2 cellular contexts compared by ENCODE assay signal in genomic region chr6:167184301-167184700, GRCh38. TPM values are rescaled to one million over a fixed set of nuclear protein-coding genes. Genes with fewer than 3 reads are reported as not detected.
"Had no signal": no experiment of that assay in that cellular context is flagged by ENCODE, and none has a peak within 500 bp of the region (broad histone marks: within the 10 kb centered on the region; RNA-seq: fewer than 3 reads in every experiment).

No MANE protein-coding gene starts in this region.

RNA-seq across cellular contexts. Expression of gene GPR31, which starts 26.5 kb away (rescaled TPM):
- total RNA-seq: G401, GM12878 had no signal
- polyA plus RNA-seq: GM12878 had no signal
